1 cellular context compared by ENCODE assay signal in the genomic region with DNA sequence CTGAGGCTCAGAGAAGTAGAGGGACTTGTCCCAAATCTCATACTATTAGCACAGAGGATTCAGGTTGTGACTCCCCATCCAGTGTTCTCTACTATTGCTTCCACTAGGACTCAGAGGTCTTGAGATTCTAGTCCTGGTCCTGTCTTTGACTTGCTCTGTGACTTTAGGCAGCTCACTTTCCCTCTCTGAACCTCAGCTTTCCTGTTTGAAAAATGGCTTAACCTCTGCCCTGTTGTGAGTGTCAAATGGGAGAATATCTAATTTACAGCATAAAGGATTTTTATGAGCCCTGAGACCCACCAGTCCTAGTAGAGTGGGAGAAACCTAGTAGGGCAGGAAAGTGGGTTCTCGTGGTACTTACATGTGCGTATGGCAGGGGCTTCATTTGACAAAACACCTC.
TF ChIP-seq lines count a peak whose summit lies in the region.

No MANE protein-coding gene starts in this region.

TF ChIP-seq in HepG2, 621 proteins besides CTCF, POLR2A, EP300 and RAD21 (continued from another document):
- TF ChIP-seq, protein P1, sequence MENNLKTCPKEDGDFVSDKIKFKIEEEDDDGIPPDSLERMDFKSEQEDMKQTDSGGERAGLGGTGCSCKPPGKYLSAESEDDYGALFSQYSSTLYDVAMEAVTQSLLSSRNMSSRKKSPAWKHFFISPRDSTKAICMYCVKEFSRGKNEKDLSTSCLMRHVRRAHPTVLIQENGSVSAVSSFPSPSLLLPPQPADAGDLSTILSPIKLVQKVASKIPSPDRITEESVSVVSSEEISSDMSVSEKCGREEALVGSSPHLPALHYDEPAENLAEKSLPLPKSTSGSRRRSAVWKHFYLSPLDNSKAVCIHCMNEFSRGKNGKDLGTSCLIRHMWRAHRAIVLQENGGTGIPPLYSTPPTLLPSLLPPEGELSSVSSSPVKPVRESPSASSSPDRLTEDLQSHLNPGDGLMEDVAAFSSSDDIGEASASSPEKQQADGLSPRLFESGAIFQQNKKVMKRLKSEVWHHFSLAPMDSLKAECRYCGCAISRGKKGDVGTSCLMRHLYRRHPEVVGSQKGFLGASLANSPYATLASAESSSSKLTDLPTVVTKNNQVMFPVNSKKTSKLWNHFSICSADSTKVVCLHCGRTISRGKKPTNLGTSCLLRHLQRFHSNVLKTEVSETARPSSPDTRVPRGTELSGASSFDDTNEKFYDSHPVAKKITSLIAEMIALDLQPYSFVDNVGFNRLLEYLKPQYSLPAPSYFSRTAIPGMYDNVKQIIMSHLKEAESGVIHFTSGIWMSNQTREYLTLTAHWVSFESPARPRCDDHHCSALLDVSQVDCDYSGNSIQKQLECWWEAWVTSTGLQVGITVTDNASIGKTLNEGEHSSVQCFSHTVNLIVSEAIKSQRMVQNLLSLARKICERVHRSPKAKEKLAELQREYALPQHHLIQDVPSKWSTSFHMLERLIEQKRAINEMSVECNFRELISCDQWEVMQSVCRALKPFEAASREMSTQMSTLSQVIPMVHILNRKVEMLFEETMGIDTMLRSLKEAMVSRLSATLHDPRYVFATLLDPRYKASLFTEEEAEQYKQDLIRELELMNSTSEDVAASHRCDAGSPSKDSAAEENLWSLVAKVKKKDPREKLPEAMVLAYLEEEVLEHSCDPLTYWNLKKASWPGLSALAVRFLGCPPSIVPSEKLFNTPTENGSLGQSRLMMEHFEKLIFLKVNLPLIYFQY (CRISPR knock-in tag; IDR thresholded peaks at IDR 0.05; ENCODE audit: borderline replicate concordance) = no peak
- TF ChIP-seq IKZF1 (IDR thresholded peaks at IDR 0.05) = no peak
- no peak for TF ChIP-seq ZNF234 (CRISPR knock-in tag; conservative IDR thresholded peaks at IDR 0.05)
